In genomic region chr11:100823360-100823759, GRCh38 we compare ENCODE assay signal across 17 cellular contexts.
DNase-seq lines count a peak whose midpoint lies in the region; ATAC-seq and TF ChIP-seq lines count a peak whose summit lies in the region.
"Had no signal": no experiment of that assay in that cellular context is flagged by ENCODE, and none has a peak within 500 bp of the region (broad histone marks: within the 10 kb centered on the region; RNA-seq: fewer than 3 reads in every experiment).

No MANE protein-coding gene starts in this region.

- H3K9me3 ChIP-seq in cardiac muscle cell (ENCODE audit: low read depth) (no peaks in the 10 kb centered on the region), skeletal muscle satellite cell (replicated peaks; ENCODE audit: low read length) (no peaks in the 10 kb centered on the region), testis (no peaks in the 10 kb centered on the region)
- H3K9me3 ChIP-seq: ovary had no signal

- H3K36me3 ChIP-seq in cardiac muscle cell (no peaks in the 10 kb centered on the region), skeletal muscle satellite cell (ENCODE audit: insufficient read depth, low read length) (no peaks in the 10 kb centered on the region), testis (ENCODE audit: low read depth, missing control alignments) (no peaks in the 10 kb centered on the region)
- H3K36me3 ChIP-seq: ovary, WERI-Rb-1 had no signal

- DNase-seq in GM03348 (ENCODE audit: low spot score): peak; percentile 24
- peak; percentile 61 for DNase-seq in NCI-H69 (lab: John Stamatoyannopoulos, UW)
- peak in 1 of 2 donors; percentile 74 for DNase-seq in cardiac muscle cell (ENCODE audit: low read depth in 1 of 2, low spot score in 1 of 2)
- no peak for DNase-seq in CD14-positive monocyte (ENCODE audit: low spot score)
- no peak for DNase-seq in NCI-H526 treated with DMSO at 0.1 percent for 48 hours (lab: John Stamatoyannopoulos, UW)
- DNase-seq in testis: no peak
- DNase-seq: activated naive CD4-positive, alpha-beta T cell; NCI-H187 treated with DMSO at 0.1 percent for 48 hours; ovary; stimulated activated CD4-positive, alpha-beta T cell treated with anti-CD3 and anti-CD28 coated beads, Interleukin-1b, Interleukin-23, amount 100 ng/mL, for 48 hours; WERI-Rb-1 had no signal

- peak overlapping the region; percentile 53 for H3K27ac ChIP-seq in cardiac muscle cell
- peak overlapping the region in 1 of 2 donors; percentile 12 for H3K27ac ChIP-seq in testis
- H3K27ac ChIP-seq: C4-2B, ovary, WERI-Rb-1 had no signal

- H3K4me1 ChIP-seq in cardiac muscle cell (ENCODE audit: low read depth) (peaks cover 59% of the 10 kb centered on the region), skeletal muscle satellite cell (ENCODE audit: control insufficient read depth, insufficient read depth, low read length) (peaks cover 8% of the 10 kb centered on the region), testis (peaks cover 10% of the 10 kb centered on the region)

- no peaks in the 10 kb centered on the region for H3K9me3 Mint-ChIP-seq in CD14-positive monocyte
- H3K9me3 Mint-ChIP-seq: memory B cell had no signal

- H3K36me3 Mint-ChIP-seq in CD14-positive monocyte: no peaks in the 10 kb centered on the region
- H3K36me3 Mint-ChIP-seq: memory B cell had no signal

- no peaks in the 10 kb centered on the region for H3K27me3 ChIP-seq in cardiac muscle cell
- H3K27me3 ChIP-seq in skeletal muscle satellite cell (ENCODE audit: control insufficient read depth, insufficient read depth, low read length): no peaks in the 10 kb centered on the region
- H3K27me3 ChIP-seq in testis: no peaks in the 10 kb centered on the region
- H3K27me3 ChIP-seq: ovary had no signal

- no peaks in the 10 kb centered on the region for H3K4me1 Mint-ChIP-seq in CD14-positive monocyte
- H3K4me1 Mint-ChIP-seq: central memory CD8-positive, alpha-beta T cell had no signal

- H3K4me3 Mint-ChIP-seq in CD14-positive monocyte: no peak overlapping the region
- H3K4me3 Mint-ChIP-seq: central memory CD8-positive, alpha-beta T cell; memory B cell had no signal

- intact Hi-C loops in CD14-positive monocyte (cut with micrococcal nuclease) (no loop called here), testis (cut with DNase I; ENCODE audit: low total_unique reads) (no loop called here)

- no peak overlapping the region for H3K9ac ChIP-seq in skeletal muscle satellite cell (ENCODE audit: low read depth, low read length)

- H3K27ac Mint-ChIP-seq in CD14-positive monocyte: no peak overlapping the region
- H3K27ac Mint-ChIP-seq: memory B cell had no signal

- H3K4me2 ChIP-seq in skeletal muscle satellite cell (ENCODE audit: low read length): peak overlapping the region; percentile 6

- H3K27me3 Mint-ChIP-seq in CD14-positive monocyte (ENCODE audit: low read depth in 3 of 3): no peaks in the 10 kb centered on the region
- H3K27me3 Mint-ChIP-seq: central memory CD8-positive, alpha-beta T cell; memory B cell had no signal

- TF ChIP-seq CTCF in cardiac muscle cell (IDR thresholded peaks at IDR 0.05; ENCODE audit: low read depth, low read length) (no peak), CD14-positive monocyte (IDR thresholded peaks at IDR 0.05) (no peak), testis (IDR thresholded peaks at IDR 0.05) (no peak)

- 17 to 34% methylated on average over 1 of the region's 1 CpG for WGBS in testis, 2 donors

- no peak for TF ChIP-seq POLR2A in testis (IDR thresholded peaks at IDR 0.05)

- H3K4me3 ChIP-seq in cardiac muscle cell (no peak overlapping the region), skeletal muscle satellite cell (ENCODE audit: low read length) (no peak overlapping the region), testis (no peak overlapping the region)
- H3K4me3 ChIP-seq: K562, ovary had no signal

- no peak for ATAC-seq in HG03135 (IDR thresholded peaks at IDR 0.05; ENCODE audit: unreplicated experiment)
- ATAC-seq: K562 had no signal

Comparison
In these comparisons a context has a peak if more than half of its experiments do, and no peak if none do; other contexts are left out.
1. DNase-seq: peak in GM03348 (single experiment) and NCI-H69 (single experiment); none in CD14-positive monocyte (single experiment), NCI-H526 treated with DMSO at 0.1 percent for 48 hours (single experiment) and testis (single experiment).